Comparison of ENCODE assay signal across 18 cellular contexts in the genomic region with DNA sequence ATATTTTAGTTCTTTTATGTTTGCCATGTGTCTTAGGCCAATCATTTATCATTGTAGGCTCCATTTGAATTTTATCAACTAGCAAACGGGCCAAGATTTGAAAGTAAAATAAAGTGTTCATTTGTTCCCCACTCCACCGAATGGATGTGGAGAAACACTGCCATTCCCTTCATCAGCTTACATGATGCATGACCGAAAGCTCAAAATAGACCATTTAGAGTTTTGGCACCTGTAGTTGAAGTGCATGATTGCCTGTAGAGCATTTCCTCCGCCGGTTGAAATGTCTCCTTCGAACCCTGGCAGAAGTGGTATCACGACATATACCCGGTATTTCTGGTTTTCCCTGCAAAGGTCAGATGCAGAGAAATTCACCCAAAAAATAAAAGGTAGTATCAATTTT.
"Had no signal": no experiment of that assay in that cellular context is flagged by ENCODE, and none has a peak within 500 bp of the region (broad histone marks: within the 10 kb centered on the region; RNA-seq: fewer than 3 reads in every experiment).

No MANE protein-coding gene starts in this region.

- H3K27me3 ChIP-seq: dorsolateral prefrontal cortex, hepatocyte, neutrophil, sigmoid colon, testis, tibial artery had no signal

- H3K36me3 ChIP-seq: sigmoid colon had no signal

- H3K4me3 ChIP-seq: dorsolateral prefrontal cortex, hepatocyte, lung, mucosa of descending colon, sigmoid colon, testis, tibial artery had no signal

- ATAC-seq: left colon; mucosa of descending colon; natural killer cell treated with Interleukin-12 subunit alpha and Interleukin-12 subunit beta and Interleukin-15 and Interleukin-18, amount 100 ng/mL, for 72 hours; stimulated activated effector memory CD8-positive, alpha-beta T cell treated with anti-CD3 and anti-CD28 coated beads, Interleukin-12 subunit alpha, Interleukin-12 subunit beta, amount 100 ng/mL, for 72 hours; stimulated activated naive CD8-positive, alpha-beta T cell treated with anti-CD3 and anti-CD28 coated beads, Interleukin-15, Interleukin-2, amounts not matched to agents 100 U/mL and 50 U/mL, for 24 hours had no signal

- DNase-seq: dorsolateral prefrontal cortex; effector CD4-positive, alpha-beta T cell; left colon; mucosa of descending colon; naive B cell; sigmoid colon; stimulated activated CD4-positive, alpha-beta T cell treated with anti-CD3 and anti-CD28 coated beads, Interleukin-2, amount 100 ng/mL, for 24 hours; stimulated activated CD4-positive, alpha-beta T cell treated with anti-CD3 and anti-CD28 coated beads, Interleukin-4, amount 100 ng/mL, for 24 hours; stimulated activated naive CD8-positive, alpha-beta T cell treated with anti-CD3 and anti-CD28 coated beads, Interleukin-15, Interleukin-2, amounts not matched to agents 100 U/mL and 50 U/mL, for 24 hours; substantia nigra; testis; tibial artery had no signal

- H3K27ac ChIP-seq: hepatocyte, neutrophil, parathyroid adenoma, sigmoid colon, testis, tibial artery had no signal

- H3K9me3 ChIP-seq: mucosa of descending colon, neutrophil, sigmoid colon, testis, tibial artery had no signal
